In genomic region chr1:210099921-210100320, GRCh38 we compare ENCODE assay signal across 18 cellular contexts.
DNase-seq lines count a peak whose midpoint lies in the region; ATAC-seq, FAIRE-seq and TF ChIP-seq lines count a peak whose summit lies in the region.
"Had no signal": no experiment of that assay in that cellular context is flagged by ENCODE, and none has a peak within 500 bp of the region (broad histone marks: within the 10 kb centered on the region; RNA-seq: fewer than 3 reads in every experiment).

No MANE protein-coding gene starts in this region.

- TF ChIP-seq CTCF in D721Med (IDR thresholded peaks at IDR 0.05; ENCODE audit: insufficient read depth, missing control alignments), result no peak

- no peak for DNase-seq in D721Med (ENCODE audit: insufficient read length, low spot score)
- peak; percentile 23 for DNase-seq in M059J (ENCODE audit: low read depth)
- DNase-seq in RPMI7951 (ENCODE audit: low read depth), result peak; percentile 34
- DNase-seq in myocyte (ENCODE audit: low read depth), result peak; percentile 93
- DNase-seq in NK-92 treated with Interleukin-12 subunit alpha and Interleukin-12 subunit beta, amount 100 ng/mL, for 24 hours (lab: John Stamatoyannopoulos, UW), result no peak
- no peak for DNase-seq in central memory CD4-positive, alpha-beta T cell
- no peak for DNase-seq in stimulated activated naive CD4-positive, alpha-beta T cell treated with Interleukin-2 at 50 U/mL for 16 hours (lab: John Stamatoyannopoulos, UW)
- DNase-seq: Calu3; CD4-positive, CD25-positive, alpha-beta regulatory T cell; H7; Karpas-422; NCI-H1417; NCI-H2081 treated with DMSO at 0.1 percent for 48 hours; NCI-H774; RPMI8226; SW 1271 had no signal

- no peak for ATAC-seq in HG03025 (IDR thresholded peaks at IDR 0.05; ENCODE audit: low FRiP score, unreplicated experiment)
- ATAC-seq: A549 had no signal

- FAIRE-seq in D721Med (lab: Jason Lieb, UNC), result peak; percentile 88
- FAIRE-seq: A549 had no signal

Comparison
In these comparisons a context has a peak if more than half of its experiments do, and no peak if none do; other contexts are left out.
1. DNase-seq: peak in M059J (single experiment), RPMI7951 (single experiment) and myocyte (single experiment); none in D721Med (single experiment), NK-92 treated with Interleukin-12 subunit alpha and Interleukin-12 subunit beta, amount 100 ng/mL, for 24 hours (single experiment), central memory CD4-positive, alpha-beta T cell (single experiment) and stimulated activated naive CD4-positive, alpha-beta T cell treated with Interleukin-2 at 50 U/mL for 16 hours (single experiment).